8 cellular contexts compared by ENCODE assay signal in the genomic region with DNA sequence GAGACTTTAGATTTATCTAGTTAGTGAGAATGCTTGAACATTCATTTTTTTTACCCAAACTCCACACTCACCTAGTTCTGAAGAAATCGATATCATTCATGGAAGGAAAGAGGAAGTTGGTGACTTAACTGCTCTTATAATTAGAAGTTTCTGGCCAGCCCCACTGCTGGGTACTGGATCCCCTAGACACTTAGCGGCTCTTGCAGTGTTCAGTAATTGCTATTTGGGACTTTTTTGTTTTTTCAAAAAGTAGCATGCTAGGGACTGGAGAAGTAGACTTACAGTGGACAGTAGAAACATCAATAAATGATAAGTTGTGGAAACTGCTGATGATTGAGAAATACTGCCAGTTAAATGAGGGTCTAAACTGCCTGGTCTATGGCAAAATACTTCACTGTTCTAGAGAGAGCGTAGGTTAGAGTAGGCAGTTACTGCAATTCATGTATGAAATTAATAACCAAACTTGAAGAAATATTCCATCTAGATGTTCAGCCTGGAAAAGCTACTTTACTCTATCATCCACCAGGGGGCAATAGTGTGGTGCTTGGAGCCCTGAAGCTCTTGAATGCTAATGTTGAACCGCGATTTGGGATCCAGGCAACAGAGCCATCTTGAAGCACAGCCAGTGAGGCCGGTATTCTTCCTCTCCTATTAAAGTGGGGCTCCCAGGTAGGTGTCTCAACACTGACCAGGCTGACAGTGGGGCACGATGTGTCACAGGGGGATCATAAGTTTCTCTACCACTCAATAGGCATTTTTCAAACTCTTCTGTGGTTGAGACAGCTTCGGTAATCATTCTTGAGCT.
DNase-seq lines count a peak whose midpoint lies in the region; ATAC-seq, FAIRE-seq and TF ChIP-seq lines count a peak whose summit lies in the region.

No MANE protein-coding gene starts in this region.

- H3K9me3 ChIP-seq in ovary = no peaks in the 10 kb centered on the region

- no peak overlapping the region for H3K4me3 ChIP-seq in AG04449 (ENCODE audit: low read depth, low read length)
- H3K4me3 ChIP-seq in GM12875 (ENCODE audit: low read depth, low read length) = no peak overlapping the region
- no peak overlapping the region for H3K4me3 ChIP-seq in WI38 (ENCODE audit: low read depth, low read length)
- H3K4me3 ChIP-seq in ovary = no peak overlapping the region

- CTCF ChIA-PET in AG04449 (lab: Yijun Ruan, JAX) = interaction anchor here (0.6 to 3.1 kb wide), 20 partner anchors 9 to 1611 kb away, joined by 3 to 34 read pairs (median 3); no protein-coding TSS in a partner anchor

- intact Hi-C loops in ovary (cut with DNase I) = no loop called here

- TF ChIP-seq POLR2A in ovary (IDR thresholded peaks at IDR 0.05) = no peak

- H3K27ac ChIP-seq in ovary = no peak overlapping the region

- ATAC-seq in HG02970 (IDR thresholded peaks at IDR 0.05; ENCODE audit: low FRiP score, unreplicated experiment) = peak; percentile 82

- 41 to 48% (median 44%) methylated on average over 8 of the region's 8 CpGs for WGBS in ovary, 3 donors

- POLR2A ChIA-PET in AG04449 (lab: Yijun Ruan, JAX) = no interaction called here

- H3K36me3 ChIP-seq in ovary = no peaks in the 10 kb centered on the region

- TF ChIP-seq CTCF in AG04449 (IDR thresholded peaks at IDR 0.05; ENCODE audit: insufficient read depth, low read length, missing control alignments) = peak; percentile 73
- TF ChIP-seq CTCF in GM12875 (IDR thresholded peaks at IDR 0.05; ENCODE audit: borderline replicate concordance, insufficient read depth, low read depth, low read length) = peak; percentile 79
- peak; percentile 83 for TF ChIP-seq CTCF in WI38 (IDR thresholded peaks at IDR 0.05; ENCODE audit: low read depth, low read length)
- TF ChIP-seq CTCF in ovary (IDR thresholded peaks at IDR 0.05) = peak in 2 of 3 donors; percentile 10 to 51

- DNase-seq in AG04449 (ENCODE audit: low read depth, low spot score) (no peak), NCI-H2029 treated with DMSO at 0.1 percent for 48 hours (lab: John Stamatoyannopoulos, UW) (peak; percentile 46), frontal cortex (ENCODE audit: low spot score in 2 of 2) (peak; percentile 2 to 20), ovary (peak in 2 of 5 donors; percentile 9 to 27), GOT3 (lab: John Stamatoyannopoulos, UW) (no peak)

- FAIRE-seq in frontal cortex (lab: Jason Lieb, UNC) = no peak

- H3K4me1 ChIP-seq in ovary (ENCODE audit: insufficient read depth) = no peaks in the 10 kb centered on the region

- no peak for TF ChIP-seq EP300 in ovary (IDR thresholded peaks at IDR 0.05)

- H3K27me3 ChIP-seq in ovary = no peaks in the 10 kb centered on the region

Comparison
In these comparisons a context has a peak if more than half of its experiments do, and no peak if none do; other contexts are left out.
1. DNase-seq: peak in NCI-H2029 treated with DMSO at 0.1 percent for 48 hours (single experiment) and frontal cortex (2 of 2); none in AG04449 (single experiment) and GOT3 (single experiment).
2. CTCF ChIP-seq: peak in every context shown above with its lines; median percentile 83 in WI38; 79 in GM12875; 73 in AG04449; 30 in ovary.